ENCODE assay signal across 18 cellular contexts in the genomic region with DNA sequence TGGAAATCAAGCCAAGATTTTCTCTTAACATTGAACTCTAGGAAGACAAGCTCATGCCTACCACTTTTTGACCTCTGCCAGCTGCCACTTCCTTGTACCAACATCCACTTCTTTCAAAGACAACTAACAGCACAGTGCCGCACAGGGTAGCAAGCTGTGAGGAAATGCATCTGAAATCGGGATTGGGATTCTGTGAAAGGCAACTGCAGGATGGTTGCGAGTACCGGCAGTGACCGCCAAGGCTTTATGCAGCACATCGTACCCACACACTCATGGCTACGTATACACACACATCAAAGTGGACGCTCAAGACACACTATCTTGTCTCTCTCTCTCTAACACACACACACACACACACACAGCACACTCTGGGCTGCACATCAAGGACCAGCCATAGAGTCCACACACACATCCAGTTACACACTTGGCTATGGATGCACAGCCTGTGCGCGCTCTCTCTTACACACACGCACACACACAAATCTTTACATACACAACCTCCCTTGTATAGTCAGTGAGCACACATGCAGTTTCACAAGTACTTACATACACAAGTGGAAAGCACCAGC. TPM values are rescaled to one million over a fixed set of nuclear protein-coding genes. Genes with fewer than 3 reads are reported as not detected.
DNase-seq lines count a peak whose midpoint lies in the region; ATAC-seq and TF ChIP-seq lines count a peak whose summit lies in the region.
"Had no signal": no experiment of that assay in that cellular context is flagged by ENCODE, and none has a peak within 500 bp of the region (broad histone marks: within the 10 kb centered on the region; RNA-seq: fewer than 3 reads in every experiment).

No MANE protein-coding gene starts in this region.

- DNase-seq in colonic mucosa (no peak), sigmoid colon (peak; percentile 54), HuH-7 (ENCODE audit: low spot score) (no peak), erythroblast (lab: John Stamatoyannopoulos, UW) (no peak), aorta (no peak)
- DNase-seq: activated effector memory CD4-positive, alpha-beta T cell treated with Interleukin-2 at 50 U/mL for 16 hours; AML-193; Caco-2; cortex of kidney; NCI-H2227 treated with DMSO at 0.1 percent for 48 hours; NK-92 treated with Interleukin-12 subunit alpha and Interleukin-12 subunit beta, amount 100 ng/mL, for 24 hours; T-helper 17 cell had no signal

- intact Hi-C loops in colonic mucosa (cut with DNase I) (no loop called here), sigmoid colon (cut with DNase I) (loop anchor here (10.0 kb wide), 1 partner anchor 209 kb away; no protein-coding TSS in a partner anchor), aorta (cut with DNase I) (no loop called here)

- H3K36me3 ChIP-seq in HUES48 (ENCODE audit: control insufficient read depth, insufficient read depth, low read length), result no peaks in the 10 kb centered on the region
- H3K36me3 ChIP-seq in colonic mucosa, result no peaks in the 10 kb centered on the region
- no peaks in the 10 kb centered on the region for H3K36me3 ChIP-seq in iPS-20b (ENCODE audit: insufficient read depth, low read depth, low read length)
- H3K36me3 ChIP-seq in sigmoid colon, result no peaks in the 10 kb centered on the region
- H3K36me3 ChIP-seq in aorta (ENCODE audit: control insufficient read depth in 1 of 2, insufficient read depth in 2 of 2, low read length in 1 of 2), result no peaks in the 10 kb centered on the region
- H3K36me3 ChIP-seq: left lung had no signal

- 45 to 82% methylated on average over 11 of the region's 11 CpGs for WGBS in sigmoid colon, 2 donors
- 73 to 79% methylated on average over 11 of the region's 11 CpGs for WGBS in aorta, 2 donors

- H3K27ac ChIP-seq in HUES48 (ENCODE audit: low read depth, low read length) (no peak overlapping the region), colonic mucosa (peak overlapping the region; percentile 42), iPS-20b (ENCODE audit: low read length) (no peak overlapping the region), sigmoid colon (peak overlapping the region in 3 of 4 donors; percentile 75 to 82 (median 77)), aorta (ENCODE audit: low read depth in 1 of 2, low read length in 2 of 2) (no peak overlapping the region)
- H3K27ac ChIP-seq: HL-60, left lung, RWPE1 had no signal

- no peaks in the 10 kb centered on the region for H3K9me3 ChIP-seq in HUES48 (ENCODE audit: control insufficient read depth, insufficient read depth, low read length)
- H3K9me3 ChIP-seq in colonic mucosa, result no peaks in the 10 kb centered on the region
- H3K9me3 ChIP-seq in iPS-20b (ENCODE audit: insufficient read depth, low read depth, low read length), result no peaks in the 10 kb centered on the region
- no peaks in the 10 kb centered on the region for H3K9me3 ChIP-seq in sigmoid colon
- H3K9me3 ChIP-seq in aorta (ENCODE audit: control insufficient read depth, low read length), result no peaks in the 10 kb centered on the region
- H3K9me3 ChIP-seq: Caco-2, left lung had no signal

- no peak for TF ChIP-seq CTCF in colonic mucosa (IDR thresholded peaks at IDR 0.05)
- no peak for TF ChIP-seq CTCF in sigmoid colon (IDR thresholded peaks at IDR 0.05)

- ATAC-seq in aorta (ENCODE audit: low FRiP score), result no peak
- ATAC-seq: left lung, T-helper 17 cell had no signal

- peaks cover 44% of the 10 kb centered on the region for H3K27me3 ChIP-seq in HUES48 (ENCODE audit: control insufficient read depth, insufficient read depth, low read length)
- no peaks in the 10 kb centered on the region for H3K27me3 ChIP-seq in colonic mucosa
- peaks cover 54% of the 10 kb centered on the region for H3K27me3 ChIP-seq in iPS-20b (ENCODE audit: insufficient read depth, low read length)
- peaks cover 0 to 16% (median 0%) of the 10 kb centered on the region in 3 donors for H3K27me3 ChIP-seq in sigmoid colon
- no peaks in the 10 kb centered on the region for H3K27me3 ChIP-seq in aorta (ENCODE audit: control insufficient read depth in 1 of 2, insufficient read depth in 2 of 2, low read length in 1 of 2)

- H3K4me1 ChIP-seq in HUES48 (ENCODE audit: control insufficient read depth, insufficient read depth, low read length) (no peaks in the 10 kb centered on the region), colonic mucosa (no peaks in the 10 kb centered on the region), iPS-20b (ENCODE audit: insufficient read depth, low read length) (no peaks in the 10 kb centered on the region), sigmoid colon (peaks cover 0 to 15% (median 8%) of the 10 kb centered on the region in 4 donors), aorta (ENCODE audit: control insufficient read depth in 1 of 2, insufficient read depth in 2 of 2, low read length in 2 of 2) (no peaks in the 10 kb centered on the region)
- H3K4me1 ChIP-seq: Caco-2, left lung had no signal

- TF ChIP-seq EP300 in sigmoid colon (IDR thresholded peaks at IDR 0.05), result no peak

- H3K9ac ChIP-seq in HUES48 (ENCODE audit: low read depth, low read length) (no peak overlapping the region), colonic mucosa (ENCODE audit: low read depth in 2 of 2, low read length in 2 of 2) (peak overlapping the region in 1 of 2 donors; percentile 19), iPS-20b (ENCODE audit: low read depth, low read length) (no peak overlapping the region)

- H3K4me3 ChIP-seq in HUES48 (ENCODE audit: low read depth, low read length), result peak overlapping the region; percentile 71; the same call in 1 of the 2 replicates
- H3K4me3 ChIP-seq in colonic mucosa, result peak overlapping the region; percentile 67
- H3K4me3 ChIP-seq in iPS-20b (ENCODE audit: low read length), result peak overlapping the region; percentile 68
- peak overlapping the region; percentile 53 to 69 (median 58) for H3K4me3 ChIP-seq in sigmoid colon
- no peak overlapping the region for H3K4me3 ChIP-seq in aorta (ENCODE audit: low read length in 2 of 2)
- H3K4me3 ChIP-seq: left lung had no signal

- TF ChIP-seq POLR2A in sigmoid colon (IDR thresholded peaks at IDR 0.05) (no peak), erythroblast (IDR thresholded peaks at IDR 0.05; ENCODE audit: low read length) (no peak)

RNA-seq across cellular contexts. Expression of a gene that starts 1.0 kb away (rescaled TPM):
- total RNA-seq in colonic mucosa (1 to 10 TPM; 7.5 to 8.9 TPM), sigmoid colon (10 to 100 TPM in 1 of 4 donors, 1 to 10 TPM in 3; 1.7 to 16.1 (median 4.1) TPM), aorta (under 1 TPM in 1 of 2 donors, not detected in 1; 0.90 TPM)
- polyA plus RNA-seq in sigmoid colon (1 to 10 TPM in 2 of 3 donors, under 1 TPM in 1; 0.60 to 4.2 (median 1.6) TPM), aorta (1 to 10 TPM; 1.5 to 2.3 TPM)
- total RNA-seq: Caco-2, left lung, pulmonary artery endothelial cell, T-helper 17 cell had no signal

Comparison
In these comparisons a context has a peak if more than half of its experiments do, and no peak if none do; other contexts are left out.
1. H3K27ac ChIP-seq: peak in colonic mucosa (single experiment) and sigmoid colon (3 of 4); none in HUES48 (single experiment), iPS-20b (single experiment) and aorta (0 of 2).
2. H3K4me3 ChIP-seq: peak in HUES48 (single experiment), colonic mucosa (single experiment), iPS-20b (single experiment) and sigmoid colon (4 of 4); none in aorta (0 of 2).